In the genomic region with DNA sequence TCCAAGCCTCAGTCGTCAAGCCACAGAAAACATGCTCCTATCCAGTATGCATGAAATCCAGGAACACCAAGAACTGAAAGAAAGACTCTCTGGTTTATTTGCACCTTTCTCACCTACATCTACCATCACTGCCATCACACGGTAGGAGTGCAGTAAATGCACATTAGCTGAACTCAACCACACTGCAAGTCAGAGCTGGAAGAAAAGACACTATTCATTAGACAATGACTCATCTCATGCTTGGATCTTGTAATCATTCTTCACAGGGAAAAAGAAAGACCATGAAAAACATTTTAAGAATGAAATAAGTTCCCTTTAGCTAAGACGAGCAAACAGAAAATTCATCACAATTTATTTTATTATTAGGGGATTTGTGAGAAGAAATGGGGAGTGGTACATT, we compare ENCODE assay signal across 16 cellular contexts.
DNase-seq lines count a peak whose midpoint lies in the region; ATAC-seq, FAIRE-seq and TF ChIP-seq lines count a peak whose summit lies in the region.
"Had no signal": no experiment of that assay in that cellular context is flagged by ENCODE, and none has a peak within 500 bp of the region (broad histone marks: within the 10 kb centered on the region; RNA-seq: fewer than 3 reads in every experiment).

No MANE protein-coding gene starts in this region.

- no peaks in the 10 kb centered on the region for H3K79me2 ChIP-seq in GM23248 (ENCODE audit: insufficient read depth)

- no peaks in the 10 kb centered on the region for H3K27me3 ChIP-seq in GM23248 (replicated peaks; ENCODE audit: insufficient read depth)

- H3K9me3 ChIP-seq in GM23248 (ENCODE audit: low read depth) = no peaks in the 10 kb centered on the region

- H3K9me2 ChIP-seq in GM23248 (ENCODE audit: insufficient read depth) = no peaks in the 10 kb centered on the region

- 0 out of 2 replicates have a peak, but pooled peaks cover 10% of the 10 kb centered on the region for H3K4me1 ChIP-seq in GM23248 (ENCODE audit: insufficient read depth)

- H3K36me3 ChIP-seq in GM23248 (ENCODE audit: low read depth) = no peaks in the 10 kb centered on the region

- no peak for FAIRE-seq in GM19239 (lab: Jason Lieb, UNC)

- TF ChIP-seq CTCF in fibroblast of mammary gland (conservative IDR thresholded peaks at IDR 0.05; ENCODE audit: control insufficient read depth, insufficient read depth, low read depth, low read length) = no peak

- 0 out of 2 replicates have a peak, but pooled peaks cover 9% of the 10 kb centered on the region for H3F3A ChIP-seq in GM23248 (ENCODE audit: insufficient read depth)

- H3K4me3 ChIP-seq in GM23248 (no peak overlapping the region), fibroblast of mammary gland (ENCODE audit: control insufficient read depth, low read depth, low read length) (no peak overlapping the region)

- H3K9ac ChIP-seq in GM23248 = no peak overlapping the region

- peak; percentile 88 for ATAC-seq in SK-N-SH treated with all-trans-retinoic acid at 6 μM for 48 hours
- ATAC-seq: activated T-helper 17 cell treated with anti-CD3 and anti-CD28 coated beads, Interleukin-2, amount 50 U/mL, for 72 hours had no signal

- no peak overlapping the region for H3K27ac ChIP-seq in GM23248

- no peak overlapping the region for H2AFZ ChIP-seq in GM23248

- no peaks in the 10 kb centered on the region for H4K20me1 ChIP-seq in GM23248 (ENCODE audit: insufficient read depth)

- H3K4me2 ChIP-seq in GM23248 (ENCODE audit: unreplicated experiment) = peak overlapping the region; percentile 45

- in situ Hi-C loops in GM23248 (cut with MboI) = no loop called here

- WGBS in GM23248 (ENCODE audit: low coverage in 1 of 2, low lambda C conversion rate in 2 of 2, missing lambda C conversion rate in 2 of 2), 2 experiments = 14 to 28% methylated on average over 3 of the region's 3 CpGs

- DNase-seq in GM23248 (peak; percentile 82), fibroblast of mammary gland (ENCODE audit: low read depth) (peak; percentile 69), renal cortical epithelial cell (ENCODE audit: low read depth) (peak; percentile 83), UCSD-AML1 (lab: John Stamatoyannopoulos, UW; ENCODE audit: unreplicated experiment) (no peak), T-helper 2 cell (no peak), NCI-H748 (lab: John Stamatoyannopoulos, UW; ENCODE audit: unreplicated experiment) (no peak), GM19239 (ENCODE audit: insufficient read length, low spot score) (no peak)
- DNase-seq: activated B cell treated with CpG ODN at 0.5 μM for 24 hours; dermis blood vessel endothelial cell; DMS79; immature natural killer cell; NCI-H2029; RPMI8226; stimulated activated CD4-positive, alpha-beta T cell treated with anti-CD3 and anti-CD28 coated beads, Interleukin-4, amount 100 ng/mL, for 24 hours had no signal

TF ChIP-seq in SK-N-SH treated with all-trans-retinoic acid at 6 μM for 48 hours, 23 proteins besides CTCF, POLR2A, EP300 and RAD21:
- TF ChIP-seq OSR1 (CRISPR knock-in tag; IDR thresholded peaks at IDR 0.05) (no peak), CSDC2 (CRISPR knock-in tag; IDR thresholded peaks at IDR 0.05) (no peak), TCF4 (CRISPR knock-in tag; IDR thresholded peaks at IDR 0.05; ENCODE audit: borderline replicate concordance) (no peak), ZFP3 (CRISPR knock-in tag; IDR thresholded peaks at IDR 0.05) (no peak), PPARA (CRISPR knock-in tag; IDR thresholded peaks at IDR 0.05; ENCODE audit: borderline replicate concordance) (no peak), SNAI2 (CRISPR knock-in tag; IDR thresholded peaks at IDR 0.05) (no peak), TOX (CRISPR knock-in tag; IDR thresholded peaks at IDR 0.05; ENCODE audit: borderline replicate concordance) (no peak), ZNF8 (CRISPR knock-in tag; IDR thresholded peaks at IDR 0.05) (no peak), ISL1 (CRISPR knock-in tag; IDR thresholded peaks at IDR 0.05) (no peak)

Comparison
In these comparisons a context has a peak if more than half of its experiments do, and no peak if none do; other contexts are left out.
1. DNase-seq: peak in GM23248 (single experiment), fibroblast of mammary gland (single experiment) and renal cortical epithelial cell (single experiment); none in UCSD-AML1 (single experiment), T-helper 2 cell (0 of 5), NCI-H748 (single experiment) and GM19239 (single experiment).